In genomic region chr3:12962292-12962691, GRCh38 we compare ENCODE assay signal across 16 cellular contexts.
A peak's percentile ranks its signal among the peaks of the same experiment; 100 is the strongest.
DNase-seq lines count a peak whose midpoint lies in the region; ATAC-seq, FAIRE-seq and TF ChIP-seq lines count a peak whose summit lies in the region.
"Had no signal": no experiment of that assay in that cellular context is flagged by ENCODE, and none has a peak within 500 bp of the region (broad histone marks: within the 10 kb centered on the region; RNA-seq: fewer than 3 reads in every experiment).

No MANE protein-coding gene starts in this region.

- H3K4me1 ChIP-seq in heart right ventricle, result peaks cover 71 to 100% (median 96%) of the 10 kb centered on the region in 9 donors
- H3K4me1 ChIP-seq in tibial artery, result peaks cover 14 to 97% (median 93%) of the 10 kb centered on the region in 4 donors

- no peak for DNase-seq in heart right ventricle
- no peak for DNase-seq in cardiac septum (ENCODE audit: low spot score)
- no peak for DNase-seq in WERI-Rb-1
- DNase-seq in tibial artery, result no peak
- DNase-seq in EL, result no peak
- DNase-seq: activated CD4-positive, CD25-positive, alpha-beta regulatory T cell; activated gamma-delta T cell treated with Interleukin-2 at 50 U/mL for 16 hours; brain microvascular endothelial cell; NCI-H187; NCI-H510A; SHP77 treated with DMSO at 0.1 percent for 48 hours; T-helper 2 cell had no signal

- H3K4me3 ChIP-seq in heart right ventricle (no peak overlapping the region), WERI-Rb-1 (ENCODE audit: low read depth, low read length) (no peak overlapping the region), tibial artery (no peak overlapping the region)
- H3K4me3 ChIP-seq: esophagus muscularis mucosa had no signal

- H3K36me3 ChIP-seq in heart right ventricle (peaks cover 0 to 8% (median 0%) of the 10 kb centered on the region in 9 donors), WERI-Rb-1 (peaks cover 51% of the 10 kb centered on the region), tibial artery (no peaks in the 10 kb centered on the region)
- H3K36me3 ChIP-seq: brain microvascular endothelial cell, esophagus muscularis mucosa had no signal

- TF ChIP-seq CTCF in heart right ventricle (IDR thresholded peaks at IDR 0.05), result no peak
- no peak for TF ChIP-seq CTCF in WERI-Rb-1 (IDR thresholded peaks at IDR 0.05; ENCODE audit: low read depth, low read length)
- TF ChIP-seq CTCF in tibial artery (IDR thresholded peaks at IDR 0.05), result no peak

- peak; percentile 9 for FAIRE-seq in islet of Langerhans (lab: Jason Lieb, UNC)

- intact Hi-C loops in heart right ventricle (cut with DNase I), result no loop called here
- intact Hi-C loops in cardiac septum (cut with DNase I), result no loop called here
- intact Hi-C loops in tibial artery (cut with DNase I; ENCODE audit: low total_unique reads), result no loop called here

- H3K27me3 ChIP-seq in heart right ventricle (no peaks in the 10 kb centered on the region), WERI-Rb-1 (ENCODE audit: insufficient read depth, low read depth, severe bottlenecking) (no peaks in the 10 kb centered on the region), tibial artery (no peaks in the 10 kb centered on the region)
- H3K27me3 ChIP-seq: brain microvascular endothelial cell, esophagus muscularis mucosa had no signal

- H3K9me3 ChIP-seq in heart right ventricle (no peaks in the 10 kb centered on the region), WERI-Rb-1 (ENCODE audit: severe bottlenecking) (no peaks in the 10 kb centered on the region), tibial artery (no peaks in the 10 kb centered on the region)
- H3K9me3 ChIP-seq: esophagus muscularis mucosa had no signal

- H3K27ac ChIP-seq in heart right ventricle, result peak overlapping the region in 9 of 10 donors; percentile 18 to 93 (median 47)
- peak overlapping the region; percentile 88 for H3K27ac ChIP-seq in WERI-Rb-1
- peak overlapping the region; percentile 48 to 94 for H3K27ac ChIP-seq in tibial artery
- H3K27ac ChIP-seq: brain microvascular endothelial cell had no signal

- WGBS in heart right ventricle, 2 donors, result 45 to 48% methylated on average over 3 of the region's 3 CpGs

- ATAC-seq in heart right ventricle (no peak), GM21390 (IDR thresholded peaks at IDR 0.05; ENCODE audit: unreplicated experiment) (no peak)
- ATAC-seq: sciatic nerve had no signal
